Comparison of ENCODE assay signal across 8 cellular contexts in the genomic region with DNA sequence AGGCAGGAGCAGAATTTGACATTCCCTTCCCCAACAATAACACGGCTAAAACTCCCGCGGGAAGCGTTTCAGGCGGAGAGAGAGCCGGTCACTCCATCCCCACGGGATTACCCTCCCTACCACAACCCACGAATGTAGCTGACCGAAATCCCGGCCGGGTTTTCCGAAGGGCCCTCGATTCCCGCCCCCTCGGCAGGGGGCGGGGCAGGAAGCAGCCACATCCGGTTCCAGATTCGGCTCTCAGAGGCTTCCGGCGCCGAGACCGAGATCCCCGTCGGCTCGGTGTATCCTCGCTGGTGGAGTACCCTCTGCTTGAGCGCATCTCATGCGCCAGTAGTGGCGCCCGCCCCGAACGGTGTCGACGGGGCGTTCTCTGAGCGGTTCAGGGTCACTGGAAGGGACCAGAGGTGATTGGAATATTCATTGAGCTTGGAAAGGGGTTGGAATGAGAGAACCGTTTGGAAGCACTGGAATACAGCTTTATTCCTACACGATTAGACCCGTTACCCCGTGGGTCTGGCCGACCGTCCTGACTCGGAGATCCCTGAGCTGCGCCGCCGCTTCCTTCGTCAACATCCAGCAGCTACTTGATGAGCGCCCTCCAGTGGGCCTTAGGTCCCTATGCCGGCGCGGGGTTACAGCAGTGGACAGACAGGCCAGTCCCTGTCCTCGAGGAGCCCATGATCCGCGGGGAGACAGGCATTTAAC.
A peak's percentile ranks its signal among the peaks of the same experiment; 100 is the strongest.
DNase-seq lines count a peak whose midpoint lies in the region; ATAC-seq and TF ChIP-seq lines count a peak whose summit lies in the region.

No MANE protein-coding gene starts in this region.

- H3K4me1 ChIP-seq in mucosa of stomach (ENCODE audit: control insufficient read depth, insufficient read depth, low read length) = peaks cover 8% of the 10 kb centered on the region

- ATAC-seq in GM21723 (IDR thresholded peaks at IDR 0.05; ENCODE audit: unreplicated experiment) = peak; percentile 72

- DNase-seq in DMS79 (lab: John Stamatoyannopoulos, UW) (peak; percentile 81), KBM-7 (peak; percentile 93), OCI-M2 (lab: John Stamatoyannopoulos, UW; ENCODE audit: unreplicated experiment) (peak; percentile 88), erythroblast (lab: John Stamatoyannopoulos, UW) (peak; percentile 92 to 94)
- DNase-seq in activated T-cell treated with anti-CD3 and anti-CD28 coated beads, Interleukin-2, amount 50 U/mL, for 1 hour = peak; percentile 94
- peak; percentile 96 for DNase-seq in stimulated activated CD8-positive, alpha-beta memory T cell treated with anti-CD3 and anti-CD28 coated beads, Interleukin-4, amount 100 ng/mL, for 48 hours

- H3K27me3 ChIP-seq in mucosa of stomach (ENCODE audit: control insufficient read depth, insufficient read depth, low read length) = no peaks in the 10 kb centered on the region

- peak overlapping the region; percentile 81 for H3K4me3 ChIP-seq in mucosa of stomach (ENCODE audit: low read length)

- in situ Hi-C loops in KBM-7 (cut with MboI; ENCODE audit: low pct_unique_long_range_greater_than_20kb, low sequenced_read_pairs) = no loop called here

- peaks cover 7% of the 10 kb centered on the region for H3K36me3 ChIP-seq in mucosa of stomach (ENCODE audit: control insufficient read depth, insufficient read depth, low read length)

- TF ChIP-seq POLR2A in erythroblast (IDR thresholded peaks at IDR 0.05; ENCODE audit: low read length) = peak; percentile 97

- H3K9ac ChIP-seq in mucosa of stomach (ENCODE audit: low read length) = peak overlapping the region; percentile 95

- H3K9me3 ChIP-seq in mucosa of stomach (ENCODE audit: control insufficient read depth, low read length) = no peaks in the 10 kb centered on the region

Comparison
In these comparisons a context has a peak if more than half of its experiments do, and no peak if none do; other contexts are left out.
1. Peak in every context shown above with its lines: DNase-seq, ATAC-seq and H3K4me3 ChIP-seq.